Comparison of ENCODE assay signal across 8 cellular contexts in the genomic region with DNA sequence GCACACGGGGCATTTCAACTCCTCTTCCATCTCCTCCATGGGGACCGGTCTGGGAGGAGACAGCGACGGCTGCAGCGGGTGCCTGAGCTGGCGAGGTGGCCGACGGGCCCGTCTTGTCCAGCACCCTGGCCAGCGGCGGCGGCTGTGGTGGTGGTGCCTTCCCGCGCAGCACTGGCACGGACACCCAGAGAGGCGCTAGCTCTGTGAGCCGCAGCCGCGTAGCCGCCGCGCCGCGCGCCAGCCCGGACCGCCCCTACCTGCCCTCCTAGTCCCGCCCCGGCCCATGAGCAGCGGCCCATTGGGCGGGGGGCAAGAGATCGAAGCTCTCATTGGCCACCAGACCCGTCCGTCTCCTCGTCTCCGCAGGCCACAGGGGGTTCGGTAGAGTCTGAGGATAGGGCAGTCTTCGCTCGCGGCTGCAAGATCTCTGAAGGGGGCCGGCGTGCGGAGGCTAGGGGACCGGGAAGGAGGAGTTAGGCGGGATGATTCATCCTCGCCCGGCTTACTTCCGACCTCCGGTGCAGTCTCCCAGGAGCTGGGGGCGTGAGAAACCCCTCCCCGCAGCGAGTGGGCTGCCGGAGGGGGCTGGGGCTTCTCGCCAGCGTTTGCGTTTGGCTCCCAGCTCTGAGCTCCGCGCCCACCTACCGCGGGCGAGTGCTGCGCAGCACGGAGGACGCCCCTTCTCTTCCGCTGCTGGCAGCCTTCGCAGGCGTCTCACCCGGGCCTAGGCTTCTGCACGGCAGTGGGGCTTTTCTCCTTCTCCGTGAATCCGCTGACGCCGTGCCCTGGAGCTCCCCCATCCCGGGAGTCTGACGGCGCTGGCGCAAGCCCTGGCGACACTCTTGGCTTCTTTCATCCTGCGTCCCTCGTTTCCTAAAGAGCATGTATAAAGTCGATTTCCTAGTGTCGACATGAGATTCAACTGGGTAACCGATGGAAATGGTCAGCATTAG. TPM values are rescaled to one million over a fixed set of nuclear protein-coding genes. Genes with fewer than 3 reads are reported as not detected.
A peak's percentile ranks its signal among the peaks of the same experiment; 100 is the strongest.
DNase-seq lines count a peak whose midpoint lies in the region; ATAC-seq, FAIRE-seq and TF ChIP-seq lines count a peak whose summit lies in the region.

TSS of gene TRIM9 (minus strand) at position 205 of the 953 bp plus-strand sequence. CDS start at position 39, 166 bp downstream.

- H3K27me3 Mint-ChIP-seq in chondrocyte (ENCODE audit: low read depth) = no peaks in the 10 kb centered on the region

- DNase-seq in AG08396 (ENCODE audit: low spot score) = peak; percentile 91
- peak; percentile 97 for DNase-seq in GM19238 (ENCODE audit: insufficient read length, low spot score)
- peak; percentile 98 for DNase-seq in NCI-H446 treated with DMSO at 0.1 percent for 48 hours (lab: John Stamatoyannopoulos, UW)
- DNase-seq in activated CD4-positive, alpha-beta T cell treated with anti-CD3 and anti-CD28 coated beads for 24 hours (ENCODE audit: low read depth in 2 of 2) = peak; percentile 88 to 90
- peak; percentile 99 for DNase-seq in chondrocyte (ENCODE audit: low spot score)
- DNase-seq in kidney = peak; percentile 97
- peak; percentile 87 to 93 (median 88) for DNase-seq in stimulated activated CD4-positive, alpha-beta T cell treated with anti-CD3 and anti-CD28 coated beads, Interleukin-12 subunit alpha, Interleukin-12 subunit beta, amount 100 ng/mL, for 48 hours (ENCODE audit: low read depth in 2 of 3, low spot score in 1 of 3)

- peak within 1 kb of the TSS; percentile 99 for H3K27ac Mint-ChIP-seq in chondrocyte (ENCODE audit: unreplicated experiment)

- peaks cover 2% of the 10 kb centered on the region for H3K36me3 Mint-ChIP-seq in chondrocyte (ENCODE audit: low read depth)

- no peaks in the 10 kb centered on the region for H3K36me3 ChIP-seq in kidney (ENCODE audit: control insufficient read depth in 1 of 2, insufficient read depth in 2 of 2, low read length in 2 of 2)

- H3K27ac ChIP-seq in kidney (ENCODE audit: low read depth in 2 of 2, low read length in 2 of 2) = peak within 1 kb of the TSS in 1 of 2 donors; percentile 32

- no peaks in the 10 kb centered on the region for H3K9me3 ChIP-seq in kidney (ENCODE audit: control insufficient read depth in 1 of 2, low read length in 2 of 2)

- peak within 1 kb of the TSS; percentile 60 to 78 for H3K4me3 ChIP-seq in kidney (ENCODE audit: low read length in 2 of 2)

- TF ChIP-seq CTCF in chondrocyte (IDR thresholded peaks at IDR 0.05) = no peak
- no peak for TF ChIP-seq CTCF in kidney (IDR thresholded peaks at IDR 0.05; ENCODE audit: borderline replicate concordance, extremely low read depth, insufficient read depth)

- H3K9ac ChIP-seq in kidney (ENCODE audit: low read length in 2 of 2) = peak within 1 kb of the TSS in 1 of 2 donors; percentile 57

- ATAC-seq in HG03432 (IDR thresholded peaks at IDR 0.05; ENCODE audit: unreplicated experiment) = peak; percentile 99

- H3K4me1 Mint-ChIP-seq in chondrocyte (ENCODE audit: low read depth) = peaks cover 48% of the 10 kb centered on the region

- intact Hi-C loops in kidney (cut with DNase I) = no loop called here

- peaks cover 3 to 13% of the 10 kb centered on the region in 2 donors for H3K4me1 ChIP-seq in kidney (ENCODE audit: control insufficient read depth in 1 of 2, insufficient read depth in 1 of 2, low read depth in 1 of 2, low read length in 2 of 2)

- no peaks in the 10 kb centered on the region for H3K9me3 Mint-ChIP-seq in chondrocyte (ENCODE audit: low read depth)

- H3K4me3 Mint-ChIP-seq in chondrocyte (ENCODE audit: unreplicated experiment) = peak within 1 kb of the TSS; percentile 85

- no peak for FAIRE-seq in kidney (lab: Jason Lieb, UNC)

RNA-seq across cellular contexts. Expression of gene TRIM9, which starts in this region (rescaled TPM):
- total RNA-seq in chondrocyte (13.0 to 15.5 TPM (median 13.4 TPM) in 3 replicates), kidney (2.0 TPM)
- polyA plus RNA-seq in kidney (ENCODE audit: insufficient read depth, low read depth, low replicate concordance) = 0.67 TPM
